Comparison of ENCODE assay signal across 9 cellular contexts in genomic region chr10:112314822-112315474, GRCh38. TPM values are rescaled to one million over a fixed set of nuclear protein-coding genes. Genes with fewer than 3 reads are reported as not detected.
A peak's percentile ranks its signal among the peaks of the same experiment; 100 is the strongest.
DNase-seq lines count a peak whose midpoint lies in the region; ATAC-seq and TF ChIP-seq lines count a peak whose summit lies in the region.
"Had no signal": no experiment of that assay in that cellular context is flagged by ENCODE, and none has a peak within 500 bp of the region (broad histone marks: within the 10 kb centered on the region; RNA-seq: fewer than 3 reads in every experiment).

No MANE protein-coding gene starts in this region.

- no peaks in the 10 kb centered on the region for H3K9me3 ChIP-seq in SJSA1 (replicated peaks)
- H3K9me3 ChIP-seq in upper lobe of left lung, result no peaks in the 10 kb centered on the region

- H3K9me3 Mint-ChIP-seq in activated naive CD4-positive, alpha-beta T cell treated with anti-CD3 and anti-CD28 coated beads for 36 hours, result no peaks in the 10 kb centered on the region
- H3K9me3 Mint-ChIP-seq in glutamatergic neuron (ENCODE audit: unreplicated experiment), result no peaks in the 10 kb centered on the region
- H3K9me3 Mint-ChIP-seq: activated naive CD4-positive, alpha-beta T cell treated with anti-CD3 and anti-CD28 coated beads, Interleukin-2, amount 50 U/mL, for 24 hours had no signal

- no peaks in the 10 kb centered on the region for H3K36me3 ChIP-seq in SJSA1
- H3K36me3 ChIP-seq in upper lobe of left lung, result no peaks in the 10 kb centered on the region

- H3K4me1 Mint-ChIP-seq in activated naive CD4-positive, alpha-beta T cell treated with anti-CD3 and anti-CD28 coated beads for 36 hours (ENCODE audit: low read depth), result no peaks in the 10 kb centered on the region
- H3K4me1 Mint-ChIP-seq in glutamatergic neuron (ENCODE audit: low read depth, unreplicated experiment), result no peaks in the 10 kb centered on the region
- H3K4me1 Mint-ChIP-seq: activated naive CD4-positive, alpha-beta T cell treated with anti-CD3 and anti-CD28 coated beads, Interleukin-2, amount 50 U/mL, for 24 hours had no signal

- H3K27ac Mint-ChIP-seq in activated naive CD4-positive, alpha-beta T cell treated with anti-CD3 and anti-CD28 coated beads for 36 hours, result no peak overlapping the region
- no peak overlapping the region for H3K27ac Mint-ChIP-seq in glutamatergic neuron (ENCODE audit: unreplicated experiment)
- H3K27ac Mint-ChIP-seq: activated naive CD4-positive, alpha-beta T cell treated with anti-CD3 and anti-CD28 coated beads, Interleukin-2, amount 50 U/mL, for 24 hours had no signal

- DNase-seq in Caki2 (ENCODE audit: low read depth), result peak; percentile 19
- peak; percentile 63 for DNase-seq in Jurkat, Clone E6-1 (ENCODE audit: low read depth, low spot score)
- peak; percentile 44 to 73 for DNase-seq in SJSA1 (ENCODE audit: low read depth in 1 of 2, low spot score in 2 of 2)
- DNase-seq in activated naive CD4-positive, alpha-beta T cell treated with anti-CD3 and anti-CD28 coated beads for 36 hours, result peak; percentile 90
- DNase-seq in glutamatergic neuron, result peak; percentile 86
- peak; percentile 64 to 96 (median 87) for DNase-seq in posterior cingulate gyrus
- peak in 1 of 2 donors; percentile 81 for DNase-seq in upper lobe of left lung

- H3K27me3 Mint-ChIP-seq in activated naive CD4-positive, alpha-beta T cell treated with anti-CD3 and anti-CD28 coated beads for 36 hours (ENCODE audit: low read depth), result peaks cover 25% of the 10 kb centered on the region
- no peaks in the 10 kb centered on the region for H3K27me3 Mint-ChIP-seq in glutamatergic neuron (ENCODE audit: unreplicated experiment)

- no peak overlapping the region for H3K27ac ChIP-seq in SJSA1
- H3K27ac ChIP-seq in upper lobe of left lung, result no peak overlapping the region

- in situ Hi-C loops in Caki2 (cut with HindIII; ENCODE audit: low pct_unique_long_range_greater_than_20kb, low sequenced_read_pairs), result no loop called here

- no peak for TF ChIP-seq POLR2A in upper lobe of left lung (IDR thresholded peaks at IDR 0.05)

- peak; percentile 76 for ATAC-seq in GM21367 (IDR thresholded peaks at IDR 0.05; ENCODE audit: unreplicated experiment)
- ATAC-seq in upper lobe of left lung (ENCODE audit: low FRiP score in 2 of 2), result peak; percentile 82 to 87

- TF ChIP-seq CTCF in glutamatergic neuron (IDR thresholded peaks at IDR 0.05; ENCODE audit: partially characterized antibody, unreplicated experiment) (peak; percentile 91), upper lobe of left lung (IDR thresholded peaks at IDR 0.05) (peak; percentile 64 to 81 (median 73))

- no peak for TF ChIP-seq EP300 in upper lobe of left lung (IDR thresholded peaks at IDR 0.05)

- CTCF ChIA-PET in activated naive CD4-positive, alpha-beta T cell treated with anti-CD3 and anti-CD28 coated beads for 36 hours (lab: Charles Lee), result interaction anchor here (0.7 to 4.0 kb wide), 16 partner anchors 11 to 1566 kb away, joined by 3 to 35 read pairs (median 4); partner anchors contain the start of gene GPAM

- no peak overlapping the region for H3K4me3 Mint-ChIP-seq in activated naive CD4-positive, alpha-beta T cell treated with anti-CD3 and anti-CD28 coated beads for 36 hours
- H3K4me3 Mint-ChIP-seq in glutamatergic neuron (ENCODE audit: unreplicated experiment), result no peak overlapping the region
- H3K4me3 Mint-ChIP-seq: activated naive CD4-positive, alpha-beta T cell treated with anti-CD3 and anti-CD28 coated beads, Interleukin-2, amount 50 U/mL, for 24 hours had no signal

- intact Hi-C loops in activated naive CD4-positive, alpha-beta T cell treated with anti-CD3 and anti-CD28 coated beads for 36 hours (cut with micrococcal nuclease), result loop anchor here (1.0 to 10.0 kb wide), 5 partner anchors 120 to 560 kb away; partner anchors contain the start of gene GPAM
- intact Hi-C loops in posterior cingulate gyrus (cut with DNase I), result loop anchor here (2.0 to 5.0 kb wide), 2 partner anchors 133 to 178 kb away; partner anchors contain the start of gene GPAM

- H3K4me3 ChIP-seq in Jurkat, Clone E6-1 (ENCODE audit: low read length), result no peak overlapping the region
- H3K4me3 ChIP-seq in SJSA1 (no peak overlapping the region), upper lobe of left lung (no peak overlapping the region)

- 25 to 29% methylated on average over 10 of the region's 10 CpGs for WGBS in upper lobe of left lung, 2 donors

- H3K36me3 Mint-ChIP-seq in activated naive CD4-positive, alpha-beta T cell treated with anti-CD3 and anti-CD28 coated beads for 36 hours (ENCODE audit: low read depth), result no peaks in the 10 kb centered on the region
- no peaks in the 10 kb centered on the region for H3K36me3 Mint-ChIP-seq in glutamatergic neuron (ENCODE audit: unreplicated experiment)
- H3K36me3 Mint-ChIP-seq: activated naive CD4-positive, alpha-beta T cell treated with anti-CD3 and anti-CD28 coated beads, Interleukin-2, amount 50 U/mL, for 24 hours had no signal

- H3K27me3 ChIP-seq in SJSA1 (replicated peaks) (peaks cover 52% of the 10 kb centered on the region), upper lobe of left lung (no peaks in the 10 kb centered on the region)

- H3K4me1 ChIP-seq in SJSA1 (replicated peaks) (no peaks in the 10 kb centered on the region), upper lobe of left lung (no peaks in the 10 kb centered on the region)

RNA-seq across cellular contexts. Expression of gene TECTB, which starts 31.7 kb away (rescaled TPM):
- not detected in 2 replicates for total RNA-seq in Caki2 (2014; rRNA removed; shearing (Covaris generic); ENCODE audit: low replicate concordance)
- polyA plus RNA-seq in Jurkat, Clone E6-1 (2012; ENCODE audit: insufficient read depth, insufficient read length), result not detected
- not detected in 2 replicates for total RNA-seq in SJSA1 (2014; rRNA removed; shearing (Covaris generic))
- total RNA-seq in activated naive CD4-positive, alpha-beta T cell treated with anti-CD3 and anti-CD28 coated beads for 36 hours, result not detected
- total RNA-seq in glutamatergic neuron (ENCODE audit: unreplicated experiment), result not detected
- not detected for total RNA-seq in upper lobe of left lung

RNA-seq across cellular contexts. Expression of gene ACSL5, which starts 59.0 kb away (rescaled TPM):
- not detected in 2 replicates for total RNA-seq in Caki2 (2014; rRNA removed; shearing (Covaris generic); ENCODE audit: low replicate concordance)
- polyA plus RNA-seq in Jurkat, Clone E6-1 (2012; ENCODE audit: insufficient read depth, insufficient read length), result 0.44 TPM
- total RNA-seq in SJSA1 (2014; rRNA removed; shearing (Covaris generic)), result 1.1 and 3.2 TPM in 2 replicates
- 10 to 100 TPM; 22.1 to 22.9 TPM for total RNA-seq in activated naive CD4-positive, alpha-beta T cell treated with anti-CD3 and anti-CD28 coated beads for 36 hours
- not detected for total RNA-seq in glutamatergic neuron (ENCODE audit: unreplicated experiment)
- total RNA-seq in upper lobe of left lung, result 10 to 100 TPM; 33.2 to 73.0 (median 62.0) TPM
